8 cellular contexts compared by ENCODE assay signal in genomic region chr10:101226888-101227736, GRCh38. TPM values are rescaled to one million over a fixed set of nuclear protein-coding genes. Genes with fewer than 3 reads are reported as not detected.
DNase-seq lines count a peak whose midpoint lies in the region; ATAC-seq, FAIRE-seq and TF ChIP-seq lines count a peak whose summit lies in the region.

No MANE protein-coding gene starts in this region.

- no peak overlapping the region for H4K8ac ChIP-seq in mesenchymal stem cell (ENCODE audit: low read length)

- H2AFZ ChIP-seq in PC-3 (ENCODE audit: low read length) (peak overlapping the region; percentile 67), endothelial cell of umbilical vein (ENCODE audit: low read depth, low read length) (no peak overlapping the region), mesenchymal stem cell (ENCODE audit: low read depth, low read length) (no peak overlapping the region)

- no peak overlapping the region for H3K14ac ChIP-seq in mesenchymal stem cell (ENCODE audit: low read length in 2 of 2)

- H3F3A ChIP-seq in PC-3 (ENCODE audit: low read length, unreplicated experiment) = no peaks in the 10 kb centered on the region

- TF ChIP-seq CTCF in PC-3 (conservative IDR thresholded peaks at IDR 0.05; ENCODE audit: low read depth, low read length) (no peak), endothelial cell of umbilical vein (IDR thresholded peaks at IDR 0.05; ENCODE audit: extremely low read depth in 1 of 2, insufficient read depth in 1 of 2, low read depth in 1 of 2, low read length in 2 of 2) (no peak), pancreas (IDR thresholded peaks at IDR 0.05) (no peak)

- 6 to 7% methylated on average over 72 to 82 of the region's 82 CpGs for WGBS in pancreas, 2 donors
- WGBS in mesenchymal stem cell = 4% methylated on average over 67 of the region's 82 CpGs

- H3K4me3 ChIP-seq in PC-3 (ENCODE audit: low read length) (peak overlapping the region; percentile 60), endothelial cell of umbilical vein (replicated peaks in 1 of 3; ENCODE audit: insufficient read depth in 1 of 3, low read depth in 1 of 3, low read length in 3 of 3) (no peak overlapping the region), pancreas (peak overlapping the region in 3 of 4 donors; percentile 5 to 34 (median 19)), mesenchymal stem cell (ENCODE audit: insufficient read depth in 1 of 2, low read depth in 1 of 2, low read length in 2 of 2) (no peak overlapping the region)

- H3K79me2 ChIP-seq in PC-3 (ENCODE audit: low read length) = no peaks in the 10 kb centered on the region
- H3K79me2 ChIP-seq in endothelial cell of umbilical vein (ENCODE audit: control insufficient read depth, insufficient read depth, low read length) = no peaks in the 10 kb centered on the region

- intact Hi-C loops in PC-3 (cut with micrococcal nuclease) (no loop called here), endothelial cell of umbilical vein (cut with micrococcal nuclease) (no loop called here), pancreas (cut with DNase I) (no loop called here)

- no peaks in the 10 kb centered on the region for H3K9me1 ChIP-seq in endothelial cell of umbilical vein (replicated peaks; ENCODE audit: control insufficient read depth, extremely low read depth, insufficient read depth, low read length)

- BruUV-seq in PC-3 (replicated peaks; lab: Mats Ljungman, UMichigan) (no TSS peak), endothelial cell of umbilical vein (replicated peaks; lab: Mats Ljungman, UMichigan) (no TSS peak)

- peaks cover 4% of the 10 kb centered on the region for H3K4me1 ChIP-seq in PC-3 (ENCODE audit: insufficient read depth, low read length)
- no peaks in the 10 kb centered on the region for H3K4me1 ChIP-seq in endothelial cell of umbilical vein (ENCODE audit: control insufficient read depth, extremely low read depth, insufficient read depth, low read length)
- peaks cover 4 to 29% (median 18%) of the 10 kb centered on the region in 3 donors for H3K4me1 ChIP-seq in pancreas
- H3K4me1 ChIP-seq in mesenchymal stem cell (ENCODE audit: control insufficient read depth, insufficient read depth, low read depth, low read length) = peaks cover 43% of the 10 kb centered on the region

- H3K4me2 ChIP-seq in PC-3 (ENCODE audit: low read length) (peak overlapping the region; percentile 81), endothelial cell of umbilical vein (ENCODE audit: insufficient read depth, low read length) (no peak overlapping the region), mesenchymal stem cell (ENCODE audit: low read length, poor library complexity, severe bottlenecking) (no peak overlapping the region)

- no peak overlapping the region for H3K4ac ChIP-seq in mesenchymal stem cell (ENCODE audit: low read depth in 1 of 2, low read length in 2 of 2)

- TF ChIP-seq POLR2A in endothelial cell of umbilical vein (IDR thresholded peaks at IDR 0.05; ENCODE audit: low read depth, low read length) (no peak), H54 (IDR thresholded peaks at IDR 0.05; ENCODE audit: low read depth, low read length) (no peak)

- H3K9ac ChIP-seq in PC-3 (ENCODE audit: low read length) (no peak overlapping the region), endothelial cell of umbilical vein (replicated peaks; ENCODE audit: extremely low read depth, insufficient read depth, low read length) (no peak overlapping the region), mesenchymal stem cell (ENCODE audit: low read length) (no peak overlapping the region)

- no peaks in the 10 kb centered on the region for H3K79me1 ChIP-seq in mesenchymal stem cell (replicated peaks; ENCODE audit: low read length, poor library complexity, severe bottlenecking)

- H4K91ac ChIP-seq in mesenchymal stem cell (ENCODE audit: low read length) = no peak overlapping the region

- POLR2A ChIA-PET in PC-3 (lab: Charles Lee; ENCODE audit: unreplicated experiment) = no interaction called here
- POLR2A ChIA-PET in endothelial cell of umbilical vein (lab: Charles Lee) = no interaction called here

- ATAC-seq in PC-3 (peak; percentile 18; the same call in 1 of the 2 replicates), pancreas (peak in 2 of 4 donors; percentile 11 to 19)

- no peak overlapping the region for H2AK5ac ChIP-seq in mesenchymal stem cell (ENCODE audit: low read length, severe bottlenecking)

- no peak overlapping the region for H2BK12ac ChIP-seq in mesenchymal stem cell (ENCODE audit: low read length in 2 of 2)

- H4K20me1 ChIP-seq in PC-3 (ENCODE audit: low read length) = no peaks in the 10 kb centered on the region
- no peaks in the 10 kb centered on the region for H4K20me1 ChIP-seq in endothelial cell of umbilical vein (replicated peaks; ENCODE audit: control insufficient read depth, extremely low read depth, insufficient read depth, low read length)

- no peak overlapping the region for H2BK5ac ChIP-seq in mesenchymal stem cell (ENCODE audit: low read depth, low read length, poor library complexity, severe bottlenecking)

- H3K36me3 ChIP-seq in PC-3 (ENCODE audit: low read depth, low read length) (no peaks in the 10 kb centered on the region), endothelial cell of umbilical vein (ENCODE audit: control insufficient read depth in 2 of 2, extremely low read depth in 1 of 2, insufficient read depth in 2 of 2, low read length in 2 of 2) (no peaks in the 10 kb centered on the region), pancreas (no peaks in the 10 kb centered on the region), mesenchymal stem cell (ENCODE audit: control insufficient read depth in 1 of 2, insufficient read depth in 2 of 2, low read depth in 1 of 2, low read length in 2 of 2) (no peaks in the 10 kb centered on the region)

- H3K27ac ChIP-seq in PC-3 (ENCODE audit: low read length) (no peak overlapping the region), endothelial cell of umbilical vein (ENCODE audit: insufficient read depth, low read depth, low read length) (no peak overlapping the region), pancreas (no peak overlapping the region), mesenchymal stem cell (ENCODE audit: low read length, poor library complexity, severe bottlenecking) (no peak overlapping the region)

- dilution Hi-C loops in endothelial cell of umbilical vein (cut with MboI; ENCODE audit: extremely low pct_ligation_motif_present, low sequenced_read_pairs) = no loop called here

- CTCF ChIA-PET in PC-3 (lab: Charles Lee) = no interaction called here
- CTCF ChIA-PET in endothelial cell of umbilical vein (lab: Charles Lee) = interaction anchor here (1.7 to 2.1 kb wide), 2 partner anchors 12 to 14 kb away, joined by 5 to 8 read pairs; no protein-coding TSS in a partner anchor

- H3K27me3 ChIP-seq in PC-3 (ENCODE audit: low read length) (peaks cover 99% of the 10 kb centered on the region), endothelial cell of umbilical vein (ENCODE audit: control insufficient read depth in 2 of 2, insufficient read depth in 2 of 2, low read length in 2 of 2) (peaks cover 85 to 99% of the 10 kb centered on the region in 2 experiments), pancreas (peaks cover 0 to 67% (median 21%) of the 10 kb centered on the region in 4 donors), mesenchymal stem cell (ENCODE audit: control insufficient read depth in 1 of 2, insufficient read depth in 1 of 2, low read length in 2 of 2) (peaks cover 88 to 93% of the 10 kb centered on the region in 2 experiments)

- H2BK15ac ChIP-seq in mesenchymal stem cell (ENCODE audit: low read depth, poor library complexity, severe bottlenecking) = no peak overlapping the region

- H2BK120ac ChIP-seq in mesenchymal stem cell (ENCODE audit: low read depth, low read length) = no peak overlapping the region

- FAIRE-seq in endothelial cell of umbilical vein (lab: Jason Lieb, UNC) = no peak
- no peak for FAIRE-seq in pancreas (lab: Jason Lieb, UNC)
- FAIRE-seq in H54 (lab: Jason Lieb, UNC) = no peak

- H3K23ac ChIP-seq in mesenchymal stem cell (ENCODE audit: low read length in 2 of 2) = no peak overlapping the region

- H3K9me3 ChIP-seq in PC-3 (ENCODE audit: low read length) (no peaks in the 10 kb centered on the region), endothelial cell of umbilical vein (replicated peaks; ENCODE audit: control insufficient read depth, insufficient read depth, low read length) (no peaks in the 10 kb centered on the region), pancreas (no peaks in the 10 kb centered on the region), mesenchymal stem cell (ENCODE audit: control insufficient read depth, low read length) (peaks cover 7% of the 10 kb centered on the region)

- no peak overlapping the region for H3K18ac ChIP-seq in mesenchymal stem cell (ENCODE audit: low read depth in 1 of 2, low read length in 2 of 2)

- H3K9me2 ChIP-seq in PC-3 (replicated peaks; ENCODE audit: low read length) = no peaks in the 10 kb centered on the region

- peak; percentile 20 for DNase-seq in COLO668 (lab: John Stamatoyannopoulos, UW; ENCODE audit: unreplicated experiment)
- DNase-seq in PC-3 = no peak
- DNase-seq in endothelial cell of umbilical vein (ENCODE audit: low read depth, low spot score) = no peak
- no peak for DNase-seq in pancreas
- no peak for DNase-seq in mesenchymal stem cell
- DNase-seq in H54 (ENCODE audit: insufficient read length, low spot score) = no peak
- DNase-seq in NCI-H1694 (lab: John Stamatoyannopoulos, UW) = no peak
- DNase-seq in hippocampal formation (lab: John Stamatoyannopoulos, UW) = no peak

TF ChIP-seq in endothelial cell of umbilical vein, 7 proteins besides CTCF, POLR2A, EP300 and RAD21 (continues in another document):
- TF ChIP-seq EZH2 (IDR thresholded peaks at IDR 0.05; ENCODE audit: borderline replicate concordance, low read depth, low read length, severe bottlenecking) (peak; percentile 56), GATA2 (IDR thresholded peaks at IDR 0.05; ENCODE audit: insufficient read depth, insufficient read length, low read depth, low read length) (no peak), FOS (IDR thresholded peaks at IDR 0.05; ENCODE audit: borderline replicate concordance, insufficient read depth, low read length) (no peak), MYC (IDR thresholded peaks at IDR 0.05; ENCODE audit: low read depth, low read length) (no peak), POLR2AphosphoS5 (IDR thresholded peaks at IDR 0.05; ENCODE audit: insufficient read depth, low read depth, low read length) (no peak)

RNA-seq across cellular contexts. Expression of gene LBX1, which starts 2.2 kb away (rescaled TPM):
- total RNA-seq in PC-3 (2014; rRNA removed) (not detected in 2 replicates), endothelial cell of umbilical vein (not detected in 2 replicates), pancreas (not detected)
- polyA plus RNA-seq in endothelial cell of umbilical vein (not detected in 2 replicates), pancreas (not detected)
- polyA plus RNA-seq in endothelial cell of umbilical vein (2011; cell fraction: cytosol; rRNA removed) = not detected in 2 replicates
- polyA plus RNA-seq in endothelial cell of umbilical vein (2011; cell fraction: nucleus; rRNA removed) = not detected in 2 replicates
- not detected in 2 replicates for polyA plus RNA-seq in endothelial cell of umbilical vein (2012)
- polyA minus RNA-seq in endothelial cell of umbilical vein = not detected in 2 replicates
- not detected for polyA minus RNA-seq in endothelial cell of umbilical vein (2011; cell fraction: cytosol; rRNA and poly(A)+ RNA removed)
- not detected in 2 replicates for polyA minus RNA-seq in endothelial cell of umbilical vein (2011; cell fraction: nucleus; rRNA and poly(A)+ RNA removed)
- not detected for polyA plus RNA-seq in mesenchymal stem cell (2013, experiment 1 of 2)
- not detected for polyA plus RNA-seq in mesenchymal stem cell (2013, experiment 2 of 2)

Comparison
In these comparisons a context has a peak if more than half of its experiments do, and no peak if none do; other contexts are left out.
1. H3K4me3 ChIP-seq: peak in PC-3 (single experiment) and pancreas (3 of 4); none in endothelial cell of umbilical vein (0 of 3) and mesenchymal stem cell (0 of 2).